Comparison of ENCODE assay signal across 7 cellular contexts in the genomic region with DNA sequence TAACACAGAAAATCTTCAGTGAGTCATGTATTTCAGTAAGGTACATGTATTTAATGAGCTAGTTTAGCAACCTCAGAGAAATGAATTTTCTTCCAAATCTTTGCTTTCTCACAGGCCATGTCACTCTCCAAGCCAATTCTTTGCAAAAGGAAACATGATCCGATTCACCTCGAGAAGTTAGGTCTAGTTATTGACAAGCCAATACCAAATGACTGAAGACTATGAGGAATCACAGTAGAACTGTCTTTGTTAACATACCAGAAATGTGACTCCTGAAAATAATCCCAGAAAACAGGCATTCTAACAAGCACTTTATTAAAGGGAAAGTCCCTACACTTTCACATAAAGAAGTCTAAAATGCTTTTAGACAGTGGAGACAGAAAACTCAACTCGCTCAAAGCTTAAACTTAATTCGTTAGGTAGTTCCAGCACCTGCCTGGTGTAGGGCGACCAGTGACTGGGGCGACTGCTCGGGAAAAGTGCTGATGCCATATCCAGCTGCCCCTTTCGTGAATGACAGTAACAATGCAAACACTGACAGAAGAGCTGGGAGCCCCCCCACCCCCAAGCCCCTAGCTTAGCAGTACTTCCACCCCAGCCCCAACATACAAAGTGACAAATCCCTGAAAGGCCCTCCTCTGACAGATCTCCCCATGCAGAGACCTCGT. TPM values are rescaled to one million over a fixed set of nuclear protein-coding genes. Genes with fewer than 3 reads are reported as not detected.
A peak's percentile ranks its signal among the peaks of the same experiment; 100 is the strongest.
DNase-seq lines count a peak whose midpoint lies in the region; ATAC-seq and TF ChIP-seq lines count a peak whose summit lies in the region.

No MANE protein-coding gene starts in this region.

- H3K4me3 ChIP-seq in DOHH2 (ENCODE audit: low read length) (peak overlapping the region; percentile 98), HUES6 (ENCODE audit: low read depth, low read length) (peak overlapping the region; percentile 99), right cardiac atrium (ENCODE audit: low read length) (peak overlapping the region; percentile 62), sigmoid colon (peak overlapping the region; percentile 64 to 97 (median 88))

- H3K27me3 Mint-ChIP-seq in activated T-helper 1 cell treated with anti-CD3 and anti-CD28 coated beads, Interleukin-12 subunit alpha, Interleukin-12 subunit beta, Interleukin-2, Interleukin-4 antibody, amounts not matched to agents 30 ng/mL and 10 ng/mL and 1 ng/mL, durations not matched to agents 14 hours and 24 hours and 36 hours (ENCODE audit: insufficient read depth), result no peaks in the 10 kb centered on the region

- DNase-seq in activated T-helper 1 cell treated with anti-CD3 and anti-CD28 coated beads, Interleukin-12 subunit alpha, Interleukin-12 subunit beta, Interleukin-2, Interleukin-4 antibody, amounts not matched to agents 30 ng/mL and 10 ng/mL and 1 ng/mL, durations not matched to agents 14 hours and 24 hours and 36 hours (ENCODE audit: low spot score), result no peak
- DNase-seq in right cardiac atrium, result no peak
- no peak for DNase-seq in sigmoid colon
- no peak for DNase-seq in NCI-H1436 (lab: John Stamatoyannopoulos, UW)

- peak overlapping the region; percentile 91 for H3K27ac Mint-ChIP-seq in activated T-helper 1 cell treated with anti-CD3 and anti-CD28 coated beads, Interleukin-12 subunit alpha, Interleukin-12 subunit beta, Interleukin-2, Interleukin-4 antibody, amounts not matched to agents 30 ng/mL and 10 ng/mL and 1 ng/mL, durations not matched to agents 14 hours and 24 hours and 36 hours

- H4K20me1 ChIP-seq in DOHH2 (ENCODE audit: control insufficient read depth, insufficient read depth, low read depth, low read length), result peaks cover 24% of the 10 kb centered on the region

- H3K9me3 Mint-ChIP-seq in activated T-helper 1 cell treated with anti-CD3 and anti-CD28 coated beads, Interleukin-12 subunit alpha, Interleukin-12 subunit beta, Interleukin-2, Interleukin-4 antibody, amounts not matched to agents 30 ng/mL and 10 ng/mL and 1 ng/mL, durations not matched to agents 14 hours and 24 hours and 36 hours, result no peaks in the 10 kb centered on the region

- intact Hi-C loops in activated T-helper 1 cell treated with anti-CD3 and anti-CD28 coated beads, Interleukin-12 subunit alpha, Interleukin-12 subunit beta, Interleukin-2, Interleukin-4 antibody, amounts not matched to agents 30 ng/mL and 10 ng/mL and 1 ng/mL, durations not matched to agents 14 hours and 24 hours and 36 hours (cut with micrococcal nuclease), result loop anchor here (5.0 kb wide), 1 partner anchor 47 kb away; no protein-coding TSS in a partner anchor
- intact Hi-C loops in right cardiac atrium (cut with DNase I), result no loop called here
- intact Hi-C loops in sigmoid colon (cut with DNase I), result loop anchor here (1.0 kb wide), 1 partner anchor 55 kb away; no protein-coding TSS in a partner anchor

- TF ChIP-seq EP300 in sigmoid colon (IDR thresholded peaks at IDR 0.05), result no peak

- H3K27ac ChIP-seq in DOHH2 (ENCODE audit: low read depth, low read length) (peak overlapping the region; percentile 72), HUES6 (ENCODE audit: low read depth, low read length) (peak overlapping the region; percentile 83; the same call in 1 of the 2 replicates), right cardiac atrium (ENCODE audit: low read length) (peak overlapping the region; percentile 42), sigmoid colon (peak overlapping the region; percentile 91 to 95 (median 92))

- peaks cover 67% of the 10 kb centered on the region for H3K79me2 ChIP-seq in DOHH2 (ENCODE audit: control insufficient read depth, low read length)

- peaks cover 54% of the 10 kb centered on the region for H3K4me1 Mint-ChIP-seq in activated T-helper 1 cell treated with anti-CD3 and anti-CD28 coated beads, Interleukin-12 subunit alpha, Interleukin-12 subunit beta, Interleukin-2, Interleukin-4 antibody, amounts not matched to agents 30 ng/mL and 10 ng/mL and 1 ng/mL, durations not matched to agents 14 hours and 24 hours and 36 hours (ENCODE audit: low read depth)

- H3F3A ChIP-seq in DOHH2 (ENCODE audit: control insufficient read depth, insufficient read depth), result peaks cover 6% of the 10 kb centered on the region

- peak overlapping the region; percentile 98 for H3K4me3 Mint-ChIP-seq in activated T-helper 1 cell treated with anti-CD3 and anti-CD28 coated beads, Interleukin-12 subunit alpha, Interleukin-12 subunit beta, Interleukin-2, Interleukin-4 antibody, amounts not matched to agents 30 ng/mL and 10 ng/mL and 1 ng/mL, durations not matched to agents 14 hours and 24 hours and 36 hours

- WGBS in right cardiac atrium, result 2% methylated on average over 9 of the region's 9 CpGs
- 1% methylated on average over 9 of the region's 9 CpGs for WGBS in sigmoid colon, 2 donors

- no peaks in the 10 kb centered on the region for H3K9me3 ChIP-seq in DOHH2 (ENCODE audit: control insufficient read depth, insufficient read depth, low read length)
- H3K9me3 ChIP-seq in HUES6 (ENCODE audit: control insufficient read depth, insufficient read depth, low read depth, low read length), result no peaks in the 10 kb centered on the region
- H3K9me3 ChIP-seq in right cardiac atrium (ENCODE audit: control insufficient read depth, low read length), result no peaks in the 10 kb centered on the region
- no peaks in the 10 kb centered on the region for H3K9me3 ChIP-seq in sigmoid colon

- ATAC-seq in right cardiac atrium (no peak), GM21423 (IDR thresholded peaks at IDR 0.05; ENCODE audit: unreplicated experiment) (no peak)

- peaks cover 21% of the 10 kb centered on the region for H3K36me3 Mint-ChIP-seq in activated T-helper 1 cell treated with anti-CD3 and anti-CD28 coated beads, Interleukin-12 subunit alpha, Interleukin-12 subunit beta, Interleukin-2, Interleukin-4 antibody, amounts not matched to agents 30 ng/mL and 10 ng/mL and 1 ng/mL, durations not matched to agents 14 hours and 24 hours and 36 hours (ENCODE audit: low read depth)

- H3K4me2 ChIP-seq in DOHH2 (ENCODE audit: low read length), result peak overlapping the region; percentile 97

- peak overlapping the region; percentile 95 for H3K9ac ChIP-seq in HUES6 (ENCODE audit: low read length)

- TF ChIP-seq POLR2A in sigmoid colon (IDR thresholded peaks at IDR 0.05), result no peak

- no peaks in the 10 kb centered on the region for H3K27me3 ChIP-seq in DOHH2 (ENCODE audit: control insufficient read depth, low read length)
- no peaks in the 10 kb centered on the region for H3K27me3 ChIP-seq in HUES6 (ENCODE audit: control insufficient read depth, insufficient read depth, low read length)
- no peaks in the 10 kb centered on the region for H3K27me3 ChIP-seq in right cardiac atrium (ENCODE audit: control insufficient read depth, insufficient read depth)
- no peaks in the 10 kb centered on the region for H3K27me3 ChIP-seq in sigmoid colon

- H3K9me2 ChIP-seq in DOHH2 (replicated peaks; ENCODE audit: control insufficient read depth, low read length), result no peaks in the 10 kb centered on the region

- TF ChIP-seq CTCF in DOHH2 (IDR thresholded peaks at IDR 0.05; ENCODE audit: low read depth, low read length, poor library complexity, severe bottlenecking) (no peak), sigmoid colon (IDR thresholded peaks at IDR 0.05) (no peak)

- peaks cover 22% of the 10 kb centered on the region; the same call in 1 of the 2 replicates for H3K36me3 ChIP-seq in DOHH2 (ENCODE audit: control insufficient read depth, low read length)
- H3K36me3 ChIP-seq in HUES6 (ENCODE audit: control insufficient read depth, insufficient read depth, low read length), result 0 out of 2 replicates have a peak, but pooled peaks cover 2% of the 10 kb centered on the region
- peaks cover 0 to 6% (median 0%) of the 10 kb centered on the region in 4 donors for H3K36me3 ChIP-seq in sigmoid colon

- peaks cover 38% of the 10 kb centered on the region for H3K4me1 ChIP-seq in DOHH2 (ENCODE audit: control insufficient read depth, low read length)
- peaks cover 29% of the 10 kb centered on the region for H3K4me1 ChIP-seq in HUES6 (ENCODE audit: control insufficient read depth, insufficient read depth, low read length)
- H3K4me1 ChIP-seq in right cardiac atrium (ENCODE audit: control insufficient read depth, insufficient read depth, low read length), result no peaks in the 10 kb centered on the region
- peaks cover 3 to 44% (median 23%) of the 10 kb centered on the region in 4 donors for H3K4me1 ChIP-seq in sigmoid colon

RNA-seq across cellular contexts. Expression of a gene that starts 1.9 kb away (rescaled TPM):
- 66.6 and 71.3 TPM in 2 replicates for total RNA-seq in activated T-helper 1 cell treated with anti-CD3 and anti-CD28 coated beads, Interleukin-12 subunit alpha, Interleukin-12 subunit beta, Interleukin-2, Interleukin-4 antibody, amounts not matched to agents 30 ng/mL and 10 ng/mL and 1 ng/mL, durations not matched to agents 14 hours and 24 hours and 36 hours
- total RNA-seq in right cardiac atrium (10 to 100 TPM; 33.0 to 39.7 (median 37.0) TPM), sigmoid colon (10 to 100 TPM; 18.3 to 39.6 (median 24.6) TPM)
- polyA plus RNA-seq in right cardiac atrium (37.0 TPM), sigmoid colon (10 to 100 TPM; 23.4 to 35.6 (median 32.3) TPM)

RNA-seq across cellular contexts. Expression of a gene that starts 30.7 kb away (rescaled TPM):
- total RNA-seq in activated T-helper 1 cell treated with anti-CD3 and anti-CD28 coated beads, Interleukin-12 subunit alpha, Interleukin-12 subunit beta, Interleukin-2, Interleukin-4 antibody, amounts not matched to agents 30 ng/mL and 10 ng/mL and 1 ng/mL, durations not matched to agents 14 hours and 24 hours and 36 hours, result 64.6 and 72.5 TPM in 2 replicates
- total RNA-seq in right cardiac atrium, result 10 to 100 TPM; 34.7 to 46.0 (median 44.1) TPM
- 92.1 TPM for polyA plus RNA-seq in right cardiac atrium
- 100 to 1,000 TPM in 1 of 4 donors, 10 to 100 TPM in 3; 67.2 to 102 (median 69.0) TPM for total RNA-seq in sigmoid colon
- 100 to 1,000 TPM in 2 of 3 donors, 10 to 100 TPM in 1; 60.6 to 133 (median 102) TPM for polyA plus RNA-seq in sigmoid colon

RNA-seq across cellular contexts. Expression of a gene that starts 54.4 kb away (rescaled TPM):
- total RNA-seq in activated T-helper 1 cell treated with anti-CD3 and anti-CD28 coated beads, Interleukin-12 subunit alpha, Interleukin-12 subunit beta, Interleukin-2, Interleukin-4 antibody, amounts not matched to agents 30 ng/mL and 10 ng/mL and 1 ng/mL, durations not matched to agents 14 hours and 24 hours and 36 hours, result 18.9 and 21.0 TPM in 2 replicates
- total RNA-seq in right cardiac atrium (1 to 10 TPM; 8.1 to 9.1 (median 8.6) TPM), sigmoid colon (10 to 100 TPM; 12.2 to 24.2 (median 15.1) TPM)
- polyA plus RNA-seq in right cardiac atrium (2.4 TPM), sigmoid colon (1 to 10 TPM; 4.6 to 6.3 (median 6.0) TPM)

Comparison
In these comparisons a context has a peak if more than half of its experiments do, and no peak if none do; other contexts are left out.
1. H3K27ac ChIP-seq: peak in every context shown above with its lines; median percentile 92 in sigmoid colon; 83 in HUES6; 72 in DOHH2; 42 in right cardiac atrium.
2. intact Hi-C loops: an anchor here in activated T-helper 1 cell treated with anti-CD3 and anti-CD28 coated beads, Interleukin-12 subunit alpha, Interleukin-12 subunit beta, Interleukin-2, Interleukin-4 antibody, amounts not matched to agents 30 ng/mL and 10 ng/mL and 1 ng/mL, durations not matched to agents 14 hours and 24 hours and 36 hours (5.0 kb wide) and sigmoid colon (1.0 kb wide); none called in right cardiac atrium.